7 cellular contexts compared by ENCODE assay signal in the genomic region with DNA sequence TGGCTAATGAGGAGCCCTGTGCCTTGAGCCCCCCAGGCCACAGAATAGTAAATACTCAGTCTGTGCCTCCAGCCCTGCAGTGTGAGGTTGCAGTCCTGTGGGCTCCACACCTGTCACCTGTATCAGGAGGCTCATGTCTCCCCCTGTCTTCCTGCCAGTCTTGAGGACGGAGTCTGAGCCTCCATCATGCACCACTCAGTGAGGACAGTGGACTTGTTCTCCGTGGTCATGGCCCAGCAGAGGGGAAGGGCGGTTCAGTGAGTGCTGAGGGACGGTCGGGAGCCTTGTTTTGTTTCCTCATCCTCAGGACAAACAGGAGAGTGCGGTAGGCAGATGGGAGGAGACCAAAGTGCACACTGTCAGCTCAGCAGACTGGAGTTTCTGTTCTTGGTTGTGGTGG. TPM values are rescaled to one million over a fixed set of nuclear protein-coding genes. Genes with fewer than 3 reads are reported as not detected.
"Had no signal": no experiment of that assay in that cellular context is flagged by ENCODE, and none has a peak within 500 bp of the region (broad histone marks: within the 10 kb centered on the region; RNA-seq: fewer than 3 reads in every experiment).

No MANE protein-coding gene starts in this region.

RNA-seq across cellular contexts. Expression of a gene that starts 33.4 kb away (rescaled TPM):
- total RNA-seq: activated CD4-positive, alpha-beta memory T cell treated with anti-CD3 and anti-CD28 coated beads, Interleukin-2, amount 10 ng/mL, durations not matched to agents 7 days and 5 days; activated CD8-positive, alpha-beta memory T cell treated with anti-CD3 and anti-CD28 coated beads, Interleukin-2, amount 10 ng/mL, durations not matched to agents 7 days and 5 days; activated CD8-positive, alpha-beta T cell treated with anti-CD3 and anti-CD28 coated beads, Interleukin-2, amount 10 ng/mL, durations not matched to agents 7 days and 5 days; activated T-helper 2 cell treated with anti-CD3 and anti-CD28 coated beads, Interferon-gamma antibody, Interleukin-2, Interleukin-4, amounts not matched to agents 10 μg/mL and 5 μg/mL and 100 μg/mL, durations not matched to agents 14 hours and 24 hours and 36 hours; bronchial epithelial cell; T-helper 1 cell treated with Interleukin-12 subunit alpha and Interleukin-12 subunit beta and Interleukin-4 antibody, amounts not matched to agents 30 ng/mL and 1 ng/mL, for 36 hours; T-helper 2 cell treated with Interferon-gamma antibody and Interleukin-4, amounts not matched to agents 100 ng/mL and 5 ng/mL, for 36 hours had no signal
